In genomic region chr2:27131429-27131828, GRCh38 we compare ENCODE assay signal across 1 cellular context.
A peak's percentile ranks its signal among the peaks of the same experiment; 100 is the strongest.
TF ChIP-seq lines count a peak whose summit lies in the region.

No MANE protein-coding gene starts in this region.

TF ChIP-seq in HEK293, 187 proteins besides CTCF, POLR2A, EP300 and RAD21 (continued from another document):
- no peak for TF ChIP-seq SCRT2 (tag by site-specific recombination; IDR thresholded peaks at IDR 0.05)
- no peak for TF ChIP-seq ZNF747 (tag by site-specific recombination; IDR thresholded peaks at IDR 0.05)
- no peak for TF ChIP-seq OSR2 (tag by site-specific recombination; IDR thresholded peaks at IDR 0.05)
- TF ChIP-seq ZFP41 (tag by site-specific recombination; IDR thresholded peaks at IDR 0.05; ENCODE audit: borderline replicate concordance): no peak
- TF ChIP-seq ZNF350 (tag by site-specific recombination; IDR thresholded peaks at IDR 0.05): no peak
- TF ChIP-seq ZBTB48 (tag by site-specific recombination; IDR thresholded peaks at IDR 0.05): no peak
- TF ChIP-seq ZIC2 (tag by site-specific recombination; IDR thresholded peaks at IDR 0.05): peak; percentile 37; the same call in 1 of the 2 replicates
- no peak for TF ChIP-seq ZBTB17 (tag by site-specific recombination; IDR thresholded peaks at IDR 0.05)
- no peak for TF ChIP-seq BCL6B (tag by site-specific recombination; IDR thresholded peaks at IDR 0.05)
- TF ChIP-seq ZBTB21 (tag by site-specific recombination; IDR thresholded peaks at IDR 0.05): no peak
- no peak for TF ChIP-seq ZNF341 (tag by site-specific recombination; IDR thresholded peaks at IDR 0.05; ENCODE audit: low read depth)
- no peak for TF ChIP-seq ZNF214 (tag by site-specific recombination; IDR thresholded peaks at IDR 0.05; ENCODE audit: borderline replicate concordance)
- TF ChIP-seq IKZF3 (tag by site-specific recombination; IDR thresholded peaks at IDR 0.05): no peak
- TF ChIP-seq ZNF548 (tag by site-specific recombination; IDR thresholded peaks at IDR 0.05): no peak
- no peak for TF ChIP-seq ZNF114 (tag by site-specific recombination; IDR thresholded peaks at IDR 0.05)
- TF ChIP-seq ZNF621 (tag by site-specific recombination; IDR thresholded peaks at IDR 0.05): no peak
